22 cellular contexts compared by ENCODE assay signal in the genomic region with DNA sequence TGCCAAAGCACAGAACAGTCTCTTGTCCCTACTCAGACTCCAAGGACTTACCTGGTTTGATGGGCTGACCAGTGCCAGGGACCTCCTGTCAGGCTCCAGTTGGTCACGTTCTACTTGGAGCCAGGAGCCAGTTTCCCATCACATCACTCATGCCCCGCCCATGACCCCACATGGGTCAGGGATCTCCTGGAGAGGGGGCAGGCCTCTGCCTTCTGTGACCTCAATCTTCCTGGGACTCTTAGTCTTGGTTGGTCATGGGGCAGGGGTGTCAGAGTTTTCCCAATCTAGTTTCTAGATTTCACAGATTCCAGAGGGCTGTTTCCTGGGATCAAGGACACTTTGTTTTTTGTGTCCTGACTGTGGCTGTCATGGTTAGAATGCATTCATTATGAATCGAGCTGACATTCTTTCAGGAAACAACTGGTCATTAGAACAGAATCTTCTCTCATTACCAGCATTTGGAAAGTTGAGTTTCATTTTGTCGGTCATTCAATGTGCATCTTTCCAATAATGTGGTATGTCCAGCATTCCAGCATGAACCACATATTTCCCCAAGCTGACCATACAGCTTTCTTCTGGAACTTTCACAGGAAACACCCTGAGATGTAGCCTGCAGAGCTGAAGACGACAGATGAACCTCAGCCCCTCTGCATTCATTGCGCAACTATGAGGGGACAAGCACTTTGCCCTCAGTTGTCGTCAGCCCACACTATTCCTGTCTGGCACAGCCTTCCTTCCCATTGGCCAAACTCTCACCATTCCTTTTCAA. TPM values are rescaled to one million over a fixed set of nuclear protein-coding genes. Genes with fewer than 3 reads are reported as not detected.
A peak's percentile ranks its signal among the peaks of the same experiment; 100 is the strongest.
DNase-seq lines count a peak whose midpoint lies in the region; ATAC-seq, FAIRE-seq and TF ChIP-seq lines count a peak whose summit lies in the region.
"Had no signal": no experiment of that assay in that cellular context is flagged by ENCODE, and none has a peak within 500 bp of the region (broad histone marks: within the 10 kb centered on the region; RNA-seq: fewer than 3 reads in every experiment).

No MANE protein-coding gene starts in this region.

- H4K20me1 ChIP-seq in K562 (replicated peaks; ENCODE audit: control insufficient read depth, insufficient read depth, low read length) = no peaks in the 10 kb centered on the region; the same call in 1 of the 2 replicates

- TF ChIP-seq POLR2A in K562 (conservative IDR thresholded peaks at IDR 0.05) (no peak), spleen (IDR thresholded peaks at IDR 0.05) (no peak)

- 2% methylated on average over 7 of the region's 7 CpGs for WGBS in K562 (ENCODE audit: insufficient coverage, low coverage, missing lambda C conversion rate)
- WGBS in spleen, 5 donors = 60 to 64% (median 63%) methylated on average over 7 of the region's 7 CpGs

- TF ChIP-seq CTCF in K562 (IDR thresholded peaks at IDR 0.05 in 2 of 3, conservative IDR thresholded peaks at IDR 0.05 in 1 of 3; ENCODE audit: insufficient read depth in 2 of 3, low read depth in 1 of 3, low read length in 3 of 3) (no peak), spleen (IDR thresholded peaks at IDR 0.05 in 8 of 11, conservative IDR thresholded peaks at IDR 0.05 in 3 of 11) (no peak)

- in situ Hi-C loops in K562 (cut with MboI) = no loop called here

- H3K27me3 ChIP-seq in K562 (ENCODE audit: control insufficient read depth in 2 of 2, insufficient read depth in 2 of 2, low read length in 2 of 2) (peaks cover 3 to 12% of the 10 kb centered on the region in 2 experiments; a peak in 3 of 5 replicates), spleen (replicated peaks in 1 of 7) (no peaks in the 10 kb centered on the region)
- H3K27me3 ChIP-seq: colonic mucosa, heart right ventricle, pancreas, upper lobe of left lung had no signal

- CTCF ChIA-PET in K562 (lab: Yijun Ruan, JAX; ENCODE audit: low intra/inter-chr PET ratio) = no interaction called here

- H3K4me3 Mint-ChIP-seq in natural killer cell treated with Interleukin-12 subunit alpha and Interleukin-12 subunit beta and Interleukin-15 and Interleukin-18, amount 100 ng/mL, for 72 hours = no peak overlapping the region
- H3K4me3 Mint-ChIP-seq: activated CD4-positive, alpha-beta memory T cell treated with anti-CD3 and anti-CD28 coated beads for 36 hours; activated naive CD8-positive, alpha-beta T cell treated with anti-CD3 and anti-CD28 coated beads, Interleukin-2, amount 50 U/mL, for 24 hours; CD14-positive monocyte had no signal

- no peak overlapping the region for H2AFZ ChIP-seq in K562 (ENCODE audit: low read depth, low read length)

- no peak overlapping the region for H3K9ac ChIP-seq in K562 (ENCODE audit: insufficient read depth in 1 of 2, low read depth in 2 of 2, low read length in 2 of 2)

- no peaks in the 10 kb centered on the region for H3K36me3 Mint-ChIP-seq in natural killer cell treated with Interleukin-12 subunit alpha and Interleukin-12 subunit beta and Interleukin-15 and Interleukin-18, amount 100 ng/mL, for 72 hours
- H3K36me3 Mint-ChIP-seq: activated CD4-positive, alpha-beta memory T cell treated with anti-CD3 and anti-CD28 coated beads for 36 hours had no signal

- H3K9me1 ChIP-seq in K562 (ENCODE audit: control insufficient read depth, insufficient read depth, low read length) = no peaks in the 10 kb centered on the region

- H3K27ac Mint-ChIP-seq in natural killer cell treated with Interleukin-12 subunit alpha and Interleukin-12 subunit beta and Interleukin-15 and Interleukin-18, amount 100 ng/mL, for 72 hours = no peak overlapping the region
- H3K27ac Mint-ChIP-seq: activated CD4-positive, alpha-beta memory T cell treated with anti-CD3 and anti-CD28 coated beads for 36 hours; activated naive CD8-positive, alpha-beta T cell treated with anti-CD3 and anti-CD28 coated beads, Interleukin-2, amount 50 U/mL, for 24 hours; CD14-positive monocyte had no signal

- ATAC-seq in left cardiac atrium = peak; percentile 9 to 48
- ATAC-seq in Right ventricle myocardium inferior = no peak
- no peak for ATAC-seq in K562
- no peak for ATAC-seq in HG02981 (IDR thresholded peaks at IDR 0.05; ENCODE audit: unreplicated experiment)
- no peak for ATAC-seq in natural killer cell treated with Interleukin-12 subunit alpha and Interleukin-12 subunit beta and Interleukin-15 and Interleukin-18, amount 100 ng/mL, for 72 hours
- ATAC-seq: activated naive CD8-positive, alpha-beta T cell treated with anti-CD3 and anti-CD28 coated beads, Interleukin-2, amount 50 U/mL, for 24 hours; Panc1 had no signal

- peaks cover 9 to 22% of the 10 kb centered on the region in 2 donors for H3K27me3 Mint-ChIP-seq in natural killer cell treated with Interleukin-12 subunit alpha and Interleukin-12 subunit beta and Interleukin-15 and Interleukin-18, amount 100 ng/mL, for 72 hours
- H3K27me3 Mint-ChIP-seq: activated naive CD8-positive, alpha-beta T cell treated with anti-CD3 and anti-CD28 coated beads, Interleukin-2, amount 50 U/mL, for 24 hours had no signal

- POLR2A ChIA-PET in K562 (lab: Yijun Ruan, JAX) = interaction anchor here (0.6 to 0.7 kb wide), 2 partner anchors 26 to 464 kb away, joined by 3 read pairs; no protein-coding TSS in a partner anchor

- H3K4me1 Mint-ChIP-seq in natural killer cell treated with Interleukin-12 subunit alpha and Interleukin-12 subunit beta and Interleukin-15 and Interleukin-18, amount 100 ng/mL, for 72 hours (ENCODE audit: low read depth in 2 of 2) = no peaks in the 10 kb centered on the region
- H3K4me1 Mint-ChIP-seq: activated naive CD8-positive, alpha-beta T cell treated with anti-CD3 and anti-CD28 coated beads, Interleukin-2, amount 50 U/mL, for 24 hours had no signal

- H3K4me3 ChIP-seq in K562 = no peak overlapping the region
- H3K4me3 ChIP-seq in spleen = no peak overlapping the region
- H3K4me3 ChIP-seq: colonic mucosa, heart right ventricle, pancreas, upper lobe of left lung had no signal

- no peak for TF ChIP-seq RAD21 in K562 (CRISPR knock-in tag; conservative IDR thresholded peaks at IDR 0.05 in 1 of 2, IDR thresholded peaks at IDR 0.05 in 1 of 2)

- H3K27ac ChIP-seq in K562 (ENCODE audit: extremely low read depth, low read depth, low read length) (no peak overlapping the region), spleen (peak overlapping the region in 7 of 8 donors; percentile 36 to 75 (median 71))
- H3K27ac ChIP-seq: colonic mucosa, pancreas had no signal

- H3K9me3 ChIP-seq in K562 (replicated peaks; ENCODE audit: control insufficient read depth, insufficient read depth, low read depth, low read length) (no peaks in the 10 kb centered on the region), spleen (no peaks in the 10 kb centered on the region)
- H3K9me3 ChIP-seq: colonic mucosa, heart right ventricle, pancreas, upper lobe of left lung had no signal

- H3K79me2 ChIP-seq in K562 (ENCODE audit: control insufficient read depth, insufficient read depth, low read length) = no peaks in the 10 kb centered on the region

- H3K36me3 ChIP-seq in K562 (ENCODE audit: control insufficient read depth, insufficient read depth, low read length) = no peaks in the 10 kb centered on the region
- H3K36me3 ChIP-seq in spleen = no peaks in the 10 kb centered on the region
- H3K36me3 ChIP-seq: colonic mucosa, heart right ventricle, pancreas, upper lobe of left lung had no signal

- no TSS peak for BruUV-seq in K562 (replicated peaks; lab: Mats Ljungman, UMichigan)

- DNase-seq in left cardiac atrium (no peak), Right ventricle myocardium inferior (ENCODE audit: missing footprints) (no peak), K562 (ENCODE audit: extremely low read depth in 1 of 4, low spot score in 3 of 4) (no peak), iris pigment epithelial cell (ENCODE audit: low read depth) (peak; percentile 50), spleen (no peak), T1000 (lab: John Stamatoyannopoulos, UW) (no peak)
- DNase-seq in natural killer cell treated with Interleukin-12 subunit alpha and Interleukin-12 subunit beta and Interleukin-15 and Interleukin-18, amount 100 ng/mL, for 72 hours (ENCODE audit: low spot score) = no peak
- DNase-seq: 8988T; activated CD4-positive, alpha-beta memory T cell treated with anti-CD3 and anti-CD28 coated beads for 36 hours; activated naive CD8-positive, alpha-beta T cell treated with anti-CD3 and anti-CD28 coated beads, Interleukin-2, amount 50 U/mL, for 24 hours; activated T-cell treated with anti-CD3 and anti-CD28 coated beads, Interleukin-2, amount 50 U/mL, for 48 hours; colonic mucosa; DMS79 treated with DMSO at 0.1 percent for 48 hours; heart right ventricle; pancreas; stimulated activated naive CD4-positive, alpha-beta T cell; SW 1271; upper lobe of left lung had no signal

- H3K9me3 Mint-ChIP-seq in natural killer cell treated with Interleukin-12 subunit alpha and Interleukin-12 subunit beta and Interleukin-15 and Interleukin-18, amount 100 ng/mL, for 72 hours = no peaks in the 10 kb centered on the region
- H3K9me3 Mint-ChIP-seq: activated CD4-positive, alpha-beta memory T cell treated with anti-CD3 and anti-CD28 coated beads for 36 hours; activated naive CD8-positive, alpha-beta T cell treated with anti-CD3 and anti-CD28 coated beads, Interleukin-2, amount 50 U/mL, for 24 hours had no signal

- TF ChIP-seq EP300 in K562 (IDR thresholded peaks at IDR 0.05; ENCODE audit: low read length) = no peak

- intact Hi-C loops in left cardiac atrium (cut with DNase I) (no loop called here), Right ventricle myocardium inferior (cut with DNase I) (no loop called here), K562 (cut with micrococcal nuclease) (no loop called here), spleen (cut with DNase I; ENCODE audit: low total_unique reads) (no loop called here)

- no peak for FAIRE-seq in K562 (lab: Jason Lieb, UNC)
- FAIRE-seq: pancreas had no signal

- H3K4me1 ChIP-seq in K562 (replicated peaks in 1 of 2; ENCODE audit: control insufficient read depth in 2 of 2, insufficient read depth in 2 of 2, low read length in 2 of 2) = no peaks in the 10 kb centered on the region; a peak in 1 of 5 replicates
- H3K4me1 ChIP-seq in spleen = peaks cover 0 to 17% (median 8%) of the 10 kb centered on the region in 6 donors
- H3K4me1 ChIP-seq: colonic mucosa, pancreas had no signal

- H3K4me2 ChIP-seq in K562 (ENCODE audit: insufficient read depth, low read length) = no peak overlapping the region

RNA-seq across cellular contexts. Expression of a gene that starts 19.8 kb away (rescaled TPM):
- under 1 TPM; 0.56 to 0.86 TPM for total RNA-seq in left cardiac atrium
- 0.65 TPM for total RNA-seq in Right ventricle myocardium inferior
- total RNA-seq in K562 (2011; cell fraction: chromatin; rRNA removed; ENCODE audit: low replicate concordance) = not detected in 2 replicates
- not detected in 2 replicates for total RNA-seq in K562 (2011; cell fraction: nucleolus; rRNA removed)
- total RNA-seq in K562 (2011; cell fraction: nucleoplasm; rRNA removed) = not detected in 2 replicates
- 0.16 TPM in 1 of 2 replicates, not detected in the other for total RNA-seq in K562 (2014; rRNA removed)
- total RNA-seq in K562 (2014; rRNA removed; fragmentation: Illumina TruSeq; extraction: Trizol) = 0.35 TPM in 1 of 2 replicates, not detected in the other
- 0.18 TPM in 1 of 2 replicates, not detected in the other for total RNA-seq in K562 (2015; rRNA removed; fragmentation: Illumina TruSeq; extraction: Trizol)
- 0.44 and 1.6 TPM in 2 replicates for total RNA-seq in K562 (2021)
- polyA plus RNA-seq in K562 (2011; rRNA removed) = 0.03 and 0.50 TPM in 2 replicates
- not detected in 2 replicates for polyA plus RNA-seq in K562 (2011; cell fraction: cytosol; rRNA removed)
- 0.27 TPM in 1 of 2 replicates, not detected in the other for polyA plus RNA-seq in K562 (2011; cell fraction: nucleus; rRNA removed)
- polyA plus RNA-seq in K562 (2012) = 0.21 and 1.1 TPM in 2 replicates
- polyA plus RNA-seq in K562 (2014; fragmentation: Illumina TruSeq; extraction: Trizol) = 0.16 and 0.43 TPM in 2 replicates
- polyA plus RNA-seq in K562 (2014; fragmentation: Nextera tagmentation; extraction: Ambion mirVana) = under 1 TPM; 0.55 to 0.63 TPM
- polyA plus RNA-seq in K562 (2014; rRNA removed) = not detected in 2 replicates
- polyA minus RNA-seq in K562 (2011; rRNA and poly(A)+ RNA removed) = not detected in 2 replicates
- polyA minus RNA-seq in K562 (2011; cell fraction: cytosol; rRNA and poly(A)+ RNA removed) = not detected in 2 replicates
- polyA minus RNA-seq in K562 (2011; cell fraction: nucleus; rRNA and poly(A)+ RNA removed) = 0.40 TPM in 1 of 2 replicates, not detected in the other
- total RNA-seq in spleen = 1 to 10 TPM in 4 of 7 donors, under 1 TPM in 2, not detected in 1; 0.35 to 5.6 (median 2.2) TPM
- polyA plus RNA-seq in spleen = under 1 TPM; 0.13 to 0.96 (median 0.35) TPM
- total RNA-seq in natural killer cell treated with Interleukin-12 subunit alpha and Interleukin-12 subunit beta and Interleukin-15 and Interleukin-18, amount 100 ng/mL, for 72 hours = not detected
- total RNA-seq: activated CD4-positive, alpha-beta memory T cell treated with anti-CD3 and anti-CD28 coated beads for 36 hours; colonic mucosa; kidney epithelial cell had no signal
- polyA plus RNA-seq: CD14-positive monocyte had no signal

RNA-seq across cellular contexts. Expression of a gene that starts 22.9 kb away (rescaled TPM):
- 1 to 10 TPM; 1.5 to 9.1 TPM for total RNA-seq in left cardiac atrium
- 8.4 TPM for total RNA-seq in Right ventricle myocardium inferior
- total RNA-seq in K562 (2011; cell fraction: chromatin; rRNA removed; ENCODE audit: low replicate concordance) = 0.12 and 0.32 TPM in 2 replicates
- total RNA-seq in K562 (2011; cell fraction: nucleolus; rRNA removed) = 0.13 and 0.33 TPM in 2 replicates
- total RNA-seq in K562 (2011; cell fraction: nucleoplasm; rRNA removed) = 0.22 TPM in 1 of 2 replicates, not detected in the other
- 0.05 and 0.33 TPM in 2 replicates for total RNA-seq in K562 (2014; rRNA removed)
- 0.19 and 0.22 TPM in 2 replicates for total RNA-seq in K562 (2014; rRNA removed; fragmentation: Illumina TruSeq; extraction: Trizol)
- total RNA-seq in K562 (2015; rRNA removed; fragmentation: Illumina TruSeq; extraction: Trizol) = 0.19 and 0.33 TPM in 2 replicates
- total RNA-seq in K562 (2021) = 0.18 and 0.31 TPM in 2 replicates
- 0.21 and 0.23 TPM in 2 replicates for polyA plus RNA-seq in K562 (2011; rRNA removed)
- polyA plus RNA-seq in K562 (2011; cell fraction: cytosol; rRNA removed) = 0.09 and 0.10 TPM in 2 replicates
- 0.31 and 0.36 TPM in 2 replicates for polyA plus RNA-seq in K562 (2011; cell fraction: nucleus; rRNA removed)
- 0.17 and 0.65 TPM in 2 replicates for polyA plus RNA-seq in K562 (2012)
- polyA plus RNA-seq in K562 (2014; fragmentation: Illumina TruSeq; extraction: Trizol) = 0.21 and 0.22 TPM in 2 replicates
- under 1 TPM; 0.07 to 0.10 TPM for polyA plus RNA-seq in K562 (2014; fragmentation: Nextera tagmentation; extraction: Ambion mirVana)
- polyA plus RNA-seq in K562 (2014; rRNA removed) = 0.05 and 0.77 TPM in 2 replicates
- 0.21 and 0.42 TPM in 2 replicates for polyA minus RNA-seq in K562 (2011; rRNA and poly(A)+ RNA removed)
- polyA minus RNA-seq in K562 (2011; cell fraction: cytosol; rRNA and poly(A)+ RNA removed) = not detected in 2 replicates
- polyA minus RNA-seq in K562 (2011; cell fraction: nucleus; rRNA and poly(A)+ RNA removed) = 0.22 and 0.40 TPM in 2 replicates
- 10 to 100 TPM in 1 of 7 donors, 1 to 10 TPM in 6; 2.6 to 18.2 (median 4.7) TPM for total RNA-seq in spleen
- 1 to 10 TPM in 2 of 3 donors, under 1 TPM in 1; 0.94 to 2.8 (median 1.1) TPM for polyA plus RNA-seq in spleen
- total RNA-seq in natural killer cell treated with Interleukin-12 subunit alpha and Interleukin-12 subunit beta and Interleukin-15 and Interleukin-18, amount 100 ng/mL, for 72 hours = not detected
- total RNA-seq: activated CD4-positive, alpha-beta memory T cell treated with anti-CD3 and anti-CD28 coated beads for 36 hours; kidney epithelial cell had no signal
- polyA plus RNA-seq: CD14-positive monocyte had no signal

Comparison
In these comparisons a context has a peak if more than half of its experiments do, and no peak if none do; other contexts are left out.
1. ATAC-seq: peak in left cardiac atrium (2 of 2); none in Right ventricle myocardium inferior (single experiment), K562 (single experiment), HG02981 (single experiment) and natural killer cell treated with Interleukin-12 subunit alpha and Interleukin-12 subunit beta and Interleukin-15 and Interleukin-18, amount 100 ng/mL, for 72 hours (0 of 2).